In genomic region chr12:44422559-44422958, GRCh38 we compare ENCODE assay signal across 26 cellular contexts.
"Had no signal": no experiment of that assay in that cellular context is flagged by ENCODE, and none has a peak within 500 bp of the region (broad histone marks: within the 10 kb centered on the region; RNA-seq: fewer than 3 reads in every experiment).

No MANE protein-coding gene starts in this region.

- H3K27ac Mint-ChIP-seq: activated CD4-positive, alpha-beta memory T cell treated with anti-CD3 and anti-CD28 coated beads, Interleukin-2, amount 10 ng/mL, durations not matched to agents 7 days and 5 days; activated CD4-positive, alpha-beta T cell treated with anti-CD3 and anti-CD28 coated beads, Interleukin-2, amount 10 ng/mL, durations not matched to agents 7 days and 5 days; activated naive CD8-positive, alpha-beta T cell; activated T-cell treated with anti-CD3 and anti-CD28 coated beads, Interleukin-2, amount 50 U/mL, for 24 hours; activated T-cell treated with anti-CD3 and anti-CD28 coated beads, Interleukin-2, amount 50 U/mL, for 72 hours; dendritic cell treated with granulocyte-macrophage colony-stimulating factor and Interleukin-4, amounts not matched to agents 40 ng/mL and 50 ng/mL, for 4 days had no signal

- ATAC-seq: activated T-cell treated with anti-CD3 and anti-CD28 coated beads, Interleukin-2, amount 50 U/mL, for 72 hours; foreskin keratinocyte; gastrocnemius medialis had no signal

- H3K27me3 Mint-ChIP-seq: activated CD4-positive, alpha-beta memory T cell treated with anti-CD3 and anti-CD28 coated beads, Interleukin-2, amount 10 ng/mL, durations not matched to agents 7 days and 5 days; dendritic cell treated with granulocyte-macrophage colony-stimulating factor and Interleukin-4, amounts not matched to agents 40 ng/mL and 50 ng/mL, for 4 days had no signal

- H3K4me1 ChIP-seq: esophagus muscularis mucosa, foreskin keratinocyte, gastrocnemius medialis had no signal

- DNase-seq: activated CD4-positive, alpha-beta memory T cell treated with anti-CD3 and anti-CD28 coated beads, Interleukin-2, amount 10 ng/mL, durations not matched to agents 7 days and 5 days; activated CD4-positive, alpha-beta T cell treated with anti-CD3 and anti-CD28 coated beads for 1 hour; activated CD4-positive, alpha-beta T cell treated with anti-CD3 and anti-CD28 coated beads for 4 hours; activated CD4-positive, alpha-beta T cell treated with anti-CD3 and anti-CD28 coated beads, Interleukin-2, amount 10 ng/mL, durations not matched to agents 7 days and 5 days; activated CD4-positive, alpha-beta T cell treated with anti-CD3 and anti-CD28 coated beads, Interleukin-2, amount 50 U/mL, for 4 hours; activated CD8-positive, alpha-beta memory T cell treated with anti-CD3 and anti-CD28 coated beads, Interleukin-2, amount 50 U/mL, for 48 hours; activated gamma-delta T cell; activated naive CD4-positive, alpha-beta T cell; activated naive CD4-positive, alpha-beta T cell treated with anti-CD3 and anti-CD28 coated beads, Interleukin-2, amount 50 U/mL, for 16 hours; activated T-cell treated with anti-CD3 and anti-CD28 coated beads for 4 hours; activated T-cell treated with anti-CD3 and anti-CD28 coated beads, Interleukin-2, amount 50 U/mL, for 24 hours; activated T-cell treated with anti-CD3 and anti-CD28 coated beads, Interleukin-2, amount 50 U/mL, for 72 hours; amniotic stem cell; anterior cingulate cortex; brain microvascular endothelial cell; dorsolateral prefrontal cortex; effector memory CD4-positive, alpha-beta T cell; erythroblast; foreskin keratinocyte; gastrocnemius medialis; T-helper 2 cell had no signal

- H3K9me3 Mint-ChIP-seq: activated CD4-positive, alpha-beta memory T cell treated with anti-CD3 and anti-CD28 coated beads, Interleukin-2, amount 10 ng/mL, durations not matched to agents 7 days and 5 days; activated T-cell treated with anti-CD3 and anti-CD28 coated beads, Interleukin-2, amount 50 U/mL, for 24 hours; activated T-cell treated with anti-CD3 and anti-CD28 coated beads, Interleukin-2, amount 50 U/mL, for 72 hours; central memory CD8-positive, alpha-beta T cell had no signal

- H3K4me1 Mint-ChIP-seq: activated CD4-positive, alpha-beta memory T cell treated with anti-CD3 and anti-CD28 coated beads, Interleukin-2, amount 10 ng/mL, durations not matched to agents 7 days and 5 days; activated CD4-positive, alpha-beta T cell treated with anti-CD3 and anti-CD28 coated beads, Interleukin-2, amount 10 ng/mL, durations not matched to agents 7 days and 5 days; central memory CD8-positive, alpha-beta T cell had no signal

- H3K4me3 Mint-ChIP-seq: activated CD4-positive, alpha-beta memory T cell treated with anti-CD3 and anti-CD28 coated beads, Interleukin-2, amount 10 ng/mL, durations not matched to agents 7 days and 5 days; activated CD4-positive, alpha-beta T cell treated with anti-CD3 and anti-CD28 coated beads, Interleukin-2, amount 10 ng/mL, durations not matched to agents 7 days and 5 days; activated naive CD8-positive, alpha-beta T cell; activated T-cell treated with anti-CD3 and anti-CD28 coated beads, Interleukin-2, amount 50 U/mL, for 24 hours; activated T-cell treated with anti-CD3 and anti-CD28 coated beads, Interleukin-2, amount 50 U/mL, for 72 hours; central memory CD8-positive, alpha-beta T cell; dendritic cell treated with granulocyte-macrophage colony-stimulating factor and Interleukin-4, amounts not matched to agents 40 ng/mL and 50 ng/mL, for 4 days had no signal

- H3K27ac ChIP-seq: brain microvascular endothelial cell, coronary artery, dorsolateral prefrontal cortex, esophagus muscularis mucosa, foreskin keratinocyte, gastrocnemius medialis had no signal

- H3K36me3 Mint-ChIP-seq: activated naive CD8-positive, alpha-beta T cell had no signal

- H3K9me3 ChIP-seq: esophagus muscularis mucosa, gastrocnemius medialis had no signal

- H3K36me3 ChIP-seq: brain microvascular endothelial cell, esophagus muscularis mucosa, gastrocnemius medialis had no signal

- H3K4me3 ChIP-seq: coronary artery, dorsolateral prefrontal cortex, esophagus muscularis mucosa, gastrocnemius medialis had no signal

- H3K27me3 ChIP-seq: brain microvascular endothelial cell, esophagus muscularis mucosa, foreskin keratinocyte, gastrocnemius medialis had no signal
